In genomic region chr12:1117970-1118563, GRCh38 we compare ENCODE assay signal across 9 cellular contexts.
DNase-seq lines count a peak whose midpoint lies in the region; ATAC-seq and TF ChIP-seq lines count a peak whose summit lies in the region.
"Had no signal": no experiment of that assay in that cellular context is flagged by ENCODE, and none has a peak within 500 bp of the region (broad histone marks: within the 10 kb centered on the region; RNA-seq: fewer than 3 reads in every experiment).

No MANE protein-coding gene starts in this region.

- no peaks in the 10 kb centered on the region for H3K27me3 Mint-ChIP-seq in activated naive CD4-positive, alpha-beta T cell treated with anti-CD3 and anti-CD28 coated beads, Interleukin-2, amount 10 ng/mL, durations not matched to agents 7 days and 5 days
- no peaks in the 10 kb centered on the region for H3K27me3 Mint-ChIP-seq in progenitor cell of endocrine pancreas

- no peaks in the 10 kb centered on the region for H3K79me2 ChIP-seq in DND-41 (ENCODE audit: insufficient read depth, low read length)

- peak; percentile 98 for TF ChIP-seq CTCF in DND-41 (IDR thresholded peaks at IDR 0.05; ENCODE audit: borderline replicate concordance, extremely low read depth, low read length, poor library complexity, severe bottlenecking)
- TF ChIP-seq CTCF in progenitor cell of endocrine pancreas (IDR thresholded peaks at IDR 0.05; ENCODE audit: unreplicated experiment) = peak; percentile 100
- peak; percentile 85 to 96 (median 94) for TF ChIP-seq CTCF in uterus (IDR thresholded peaks at IDR 0.05)

- intact Hi-C loops in head of caudate nucleus (cut with DNase I) = loop anchor here (5.0 kb wide), 1 partner anchor 469 kb away; no protein-coding TSS in a partner anchor
- intact Hi-C loops in uterus (cut with DNase I; ENCODE audit: low total_unique reads) = loop anchor here (10.0 kb wide), 1 partner anchor 467 kb away; no protein-coding TSS in a partner anchor

- 0 out of 2 replicates have a peak, but pooled peaks cover 3% of the 10 kb centered on the region for H3K36me3 ChIP-seq in DND-41 (ENCODE audit: insufficient read depth, low read length)
- no peaks in the 10 kb centered on the region for H3K36me3 ChIP-seq in uterus

- no peak overlapping the region for H3K9ac ChIP-seq in DND-41 (ENCODE audit: low read depth, low read length)

- H4K20me1 ChIP-seq in DND-41 (ENCODE audit: insufficient read depth, low read length) = peaks cover 6% of the 10 kb centered on the region; the same call in 1 of the 2 replicates

- in situ Hi-C loops in SK-MEL-5 (cut with HindIII; ENCODE audit: low pct_unique_long_range_greater_than_20kb, low sequenced_read_pairs) = loop anchor here (25.0 kb wide), 2 partner anchors 94 to 444 kb away; no protein-coding TSS in a partner anchor

- H3K9me3 Mint-ChIP-seq in activated naive CD4-positive, alpha-beta T cell treated with anti-CD3 and anti-CD28 coated beads, Interleukin-2, amount 10 ng/mL, durations not matched to agents 7 days and 5 days = no peaks in the 10 kb centered on the region
- no peaks in the 10 kb centered on the region for H3K9me3 Mint-ChIP-seq in progenitor cell of endocrine pancreas (ENCODE audit: low read depth)
- H3K9me3 Mint-ChIP-seq: activated naive CD4-positive, alpha-beta T cell treated with anti-CD3 and anti-CD28 coated beads, Interleukin-2, amount 50 U/mL, for 72 hours had no signal

- H3K27ac ChIP-seq in DND-41 (ENCODE audit: low read length) (no peak overlapping the region), uterus (no peak overlapping the region)

- ATAC-seq in DND-41 (ENCODE audit: insufficient read depth, low read depth) = peak; percentile 25; the same call in 1 of the 3 replicates
- ATAC-seq in GM21423 (IDR thresholded peaks at IDR 0.05; ENCODE audit: unreplicated experiment) = no peak

- H2AFZ ChIP-seq in DND-41 (ENCODE audit: low read depth, low read length) = no peak overlapping the region

- no peaks in the 10 kb centered on the region for H3K36me3 Mint-ChIP-seq in activated naive CD4-positive, alpha-beta T cell treated with anti-CD3 and anti-CD28 coated beads, Interleukin-2, amount 10 ng/mL, durations not matched to agents 7 days and 5 days
- H3K36me3 Mint-ChIP-seq in progenitor cell of endocrine pancreas (ENCODE audit: insufficient read depth) = peaks cover 5% of the 10 kb centered on the region
- H3K36me3 Mint-ChIP-seq: activated naive CD4-positive, alpha-beta T cell treated with anti-CD3 and anti-CD28 coated beads, Interleukin-2, amount 50 U/mL, for 72 hours had no signal

- H3K27ac Mint-ChIP-seq in activated naive CD4-positive, alpha-beta T cell treated with anti-CD3 and anti-CD28 coated beads, Interleukin-2, amount 10 ng/mL, durations not matched to agents 7 days and 5 days = no peak overlapping the region
- H3K27ac Mint-ChIP-seq in progenitor cell of endocrine pancreas = no peak overlapping the region
- H3K27ac Mint-ChIP-seq: activated naive CD4-positive, alpha-beta T cell treated with anti-CD3 and anti-CD28 coated beads, Interleukin-2, amount 50 U/mL, for 72 hours had no signal

- H3K27me3 ChIP-seq in DND-41 (ENCODE audit: insufficient read depth, low read length, poor library complexity) (no peaks in the 10 kb centered on the region), uterus (no peaks in the 10 kb centered on the region)

- peaks cover 7% of the 10 kb centered on the region for H3K4me1 Mint-ChIP-seq in activated naive CD4-positive, alpha-beta T cell treated with anti-CD3 and anti-CD28 coated beads, Interleukin-2, amount 10 ng/mL, durations not matched to agents 7 days and 5 days
- H3K4me1 Mint-ChIP-seq in progenitor cell of endocrine pancreas (ENCODE audit: low read depth) = peaks cover 3% of the 10 kb centered on the region

- no peaks in the 10 kb centered on the region for H3K9me3 ChIP-seq in DND-41 (ENCODE audit: insufficient read depth, low read length, severe bottlenecking)
- H3K9me3 ChIP-seq in uterus = no peaks in the 10 kb centered on the region

- H3K4me3 Mint-ChIP-seq in activated naive CD4-positive, alpha-beta T cell treated with anti-CD3 and anti-CD28 coated beads, Interleukin-2, amount 10 ng/mL, durations not matched to agents 7 days and 5 days = no peak overlapping the region
- no peak overlapping the region for H3K4me3 Mint-ChIP-seq in progenitor cell of endocrine pancreas (ENCODE audit: low read depth)

- TF ChIP-seq POLR2A in uterus (IDR thresholded peaks at IDR 0.05) = no peak

- DNase-seq in DND-41 (peak; percentile 72), NCI-H1048 (lab: John Stamatoyannopoulos, UW) (peak; percentile 39), SK-MEL-5 (ENCODE audit: low read depth, low spot score) (peak; percentile 72), head of caudate nucleus (peak in 41 of 42 donors; percentile 37 to 90 (median 72)), progenitor cell of endocrine pancreas (ENCODE audit: low spot score, unreplicated experiment) (peak; percentile 70), uterus (peak; percentile 65 to 76)
- DNase-seq in activated naive CD4-positive, alpha-beta T cell treated with anti-CD3 and anti-CD28 coated beads, Interleukin-2, amount 10 ng/mL, durations not matched to agents 7 days and 5 days = peak; percentile 81

- H3K4me2 ChIP-seq in DND-41 (ENCODE audit: insufficient read depth, low read length) = no peak overlapping the region

- H3K4me1 ChIP-seq in DND-41 (ENCODE audit: insufficient read depth, low read length) (peaks cover 14% of the 10 kb centered on the region), uterus (no peaks in the 10 kb centered on the region)

- H3K4me3 ChIP-seq in DND-41 (ENCODE audit: low read depth in 1 of 2, low read length in 2 of 2) = no peak overlapping the region
- no peak overlapping the region for H3K4me3 ChIP-seq in uterus

- CTCF ChIA-PET in activated naive CD4-positive, alpha-beta T cell treated with anti-CD3 and anti-CD28 coated beads, Interleukin-2, amount 10 ng/mL, durations not matched to agents 7 days and 5 days (lab: Charles Lee) = interaction anchor here (0.5 to 6.0 kb wide), 58 partner anchors 8 to 673 kb away, joined by 3 to 210 read pairs (median 4); partner anchors contain the start of gene RAD52
